Comparison of ENCODE assay signal across 9 cellular contexts in the genomic region with DNA sequence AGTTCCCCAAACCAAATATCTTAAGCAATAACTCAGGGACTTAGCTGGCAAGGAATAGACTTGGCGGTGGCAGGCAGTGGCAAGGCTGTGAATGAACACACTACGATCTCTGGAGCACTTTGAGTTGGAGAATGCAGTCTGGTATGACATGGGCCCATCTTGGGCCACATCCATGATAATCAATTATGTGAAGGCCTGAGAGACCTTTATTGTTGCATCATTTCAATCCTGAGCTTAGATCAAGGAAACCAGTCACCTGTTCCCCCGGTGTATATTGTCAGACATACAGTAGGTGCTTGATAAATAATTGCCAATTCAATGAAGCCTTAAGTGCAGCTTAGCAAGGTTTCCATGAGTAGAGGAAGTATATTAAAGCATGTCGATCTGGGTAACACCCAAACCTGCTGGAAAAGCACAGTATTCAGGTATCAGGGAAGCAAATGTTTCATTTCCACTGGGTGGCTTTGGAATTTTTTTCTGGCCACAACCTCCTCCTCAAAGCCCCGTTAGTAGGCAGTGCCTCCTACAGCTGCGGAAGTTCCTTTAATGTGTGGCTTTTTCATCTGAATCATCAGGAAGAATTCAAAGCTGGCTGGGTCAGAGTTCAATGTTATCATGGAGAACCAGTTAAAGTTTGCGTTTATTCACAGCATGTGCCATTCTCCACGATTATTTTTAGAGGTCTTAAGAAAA. TPM values are rescaled to one million over a fixed set of nuclear protein-coding genes. Genes with fewer than 3 reads are reported as not detected.
A peak's percentile ranks its signal among the peaks of the same experiment; 100 is the strongest.
DNase-seq lines count a peak whose midpoint lies in the region; ATAC-seq and TF ChIP-seq lines count a peak whose summit lies in the region.
"Had no signal": no experiment of that assay in that cellular context is flagged by ENCODE, and none has a peak within 500 bp of the region (broad histone marks: within the 10 kb centered on the region; RNA-seq: fewer than 3 reads in every experiment).

No MANE protein-coding gene starts in this region.

- peak overlapping the region; percentile 55 for H3K27ac ChIP-seq in PC-9
- H3K27ac ChIP-seq: BLaER1 had no signal

- ATAC-seq in sciatic nerve (peak; percentile 34), HG02840 (IDR thresholded peaks at IDR 0.05; ENCODE audit: low FRiP score, unreplicated experiment) (no peak), HG03354 (IDR thresholded peaks at IDR 0.05; ENCODE audit: poor library complexity, severe bottlenecking, unreplicated experiment) (no peak)

- peaks cover 25% of the 10 kb centered on the region for H3K36me3 Mint-ChIP-seq in activated CD4-positive, alpha-beta T cell treated with anti-CD3 and anti-CD28 coated beads, Interleukin-2, amount 10 ng/mL, durations not matched to agents 7 days and 5 days (ENCODE audit: low read depth)

- peak overlapping the region; percentile 1 for H3K27ac Mint-ChIP-seq in activated CD4-positive, alpha-beta T cell treated with anti-CD3 and anti-CD28 coated beads, Interleukin-2, amount 10 ng/mL, durations not matched to agents 7 days and 5 days

- no peak overlapping the region for H3K4me3 ChIP-seq in PC-9
- H3K4me3 ChIP-seq: BLaER1 had no signal

- POLR2A ChIA-PET in activated CD4-positive, alpha-beta T cell treated with anti-CD3 and anti-CD28 coated beads, Interleukin-2, amount 10 ng/mL, durations not matched to agents 7 days and 5 days (lab: Charles Lee), result interaction anchor here (0.9 kb wide), 1 partner anchor 30 kb away, joined by 3 read pairs; a partner anchor contains a TSS
- POLR2A ChIA-PET in PC-9 (lab: Charles Lee; ENCODE audit: unreplicated experiment), result interaction anchor here (0.6 kb wide), 1 partner anchor 9 kb away, joined by 13 read pairs; no protein-coding TSS in a partner anchor

- H3F3A ChIP-seq in PC-9 (ENCODE audit: insufficient read depth, low read depth), result peaks cover 11% of the 10 kb centered on the region; the same call in 1 of the 2 replicates

- H3K4me1 Mint-ChIP-seq in activated CD4-positive, alpha-beta T cell treated with anti-CD3 and anti-CD28 coated beads, Interleukin-2, amount 10 ng/mL, durations not matched to agents 7 days and 5 days, result peaks cover 49% of the 10 kb centered on the region

- no peak for DNase-seq in activated CD4-positive, alpha-beta T cell treated with anti-CD3 and anti-CD28 coated beads, Interleukin-2, amount 10 ng/mL, durations not matched to agents 7 days and 5 days
- no peak for DNase-seq in activated CD4-positive, alpha-beta T cell treated with anti-CD3 and anti-CD28 coated beads, Interleukin-2, amount 50 U/mL, for 48 hours
- DNase-seq in PC-9, result peak; percentile 35 to 86
- DNase-seq in dedifferentiated amniotic fluid mesenchymal stem cell (ENCODE audit: extremely low spot score), result peak; percentile 37
- DNase-seq in sciatic nerve (ENCODE audit: low spot score), result no peak
- no peak for DNase-seq in hypothalamus (lab: John Stamatoyannopoulos, UW)

- peaks cover 35% of the 10 kb centered on the region for H3K4me1 ChIP-seq in PC-9 (replicated peaks; ENCODE audit: insufficient read depth)

- intact Hi-C loops in PC-9 (cut with micrococcal nuclease; ENCODE audit: unreplicated experiment) (no loop called here), sciatic nerve (cut with DNase I) (no loop called here)

- H3K27me3 Mint-ChIP-seq in activated CD4-positive, alpha-beta T cell treated with anti-CD3 and anti-CD28 coated beads, Interleukin-2, amount 10 ng/mL, durations not matched to agents 7 days and 5 days, result no peaks in the 10 kb centered on the region

- H3K4me2 ChIP-seq in PC-9, result peak overlapping the region; percentile 56
- H3K4me2 ChIP-seq: BLaER1 had no signal

- H3K36me3 ChIP-seq in PC-9 (ENCODE audit: low read depth), result no peaks in the 10 kb centered on the region

- no peaks in the 10 kb centered on the region for H3K9me3 ChIP-seq in PC-9 (ENCODE audit: insufficient read depth, low read depth)
- H3K9me3 ChIP-seq: BLaER1 had no signal

- H3K27me3 ChIP-seq in PC-9 (ENCODE audit: insufficient read depth, low read depth), result no peaks in the 10 kb centered on the region
- H3K27me3 ChIP-seq: BLaER1 had no signal

- H3K4me3 Mint-ChIP-seq in activated CD4-positive, alpha-beta T cell treated with anti-CD3 and anti-CD28 coated beads, Interleukin-2, amount 10 ng/mL, durations not matched to agents 7 days and 5 days, result no peak overlapping the region

- no peaks in the 10 kb centered on the region for H3K9me3 Mint-ChIP-seq in activated CD4-positive, alpha-beta T cell treated with anti-CD3 and anti-CD28 coated beads, Interleukin-2, amount 10 ng/mL, durations not matched to agents 7 days and 5 days

- no peaks in the 10 kb centered on the region for H4K20me1 ChIP-seq in PC-9 (ENCODE audit: insufficient read depth)
- H4K20me1 ChIP-seq: BLaER1 had no signal

- BruUV-seq in PC-9 (replicated peaks; lab: Mats Ljungman, UMichigan), result no TSS peak

- H3K9me2 ChIP-seq in PC-9 (ENCODE audit: insufficient read depth), result no peaks in the 10 kb centered on the region

- peak overlapping the region; percentile 65 for H2AFZ ChIP-seq in PC-9

- H3K79me2 ChIP-seq in PC-9 (ENCODE audit: low read depth), result no peaks in the 10 kb centered on the region

- no peak for TF ChIP-seq CTCF in PC-9 (conservative IDR thresholded peaks at IDR 0.05)

- CTCF ChIA-PET in activated CD4-positive, alpha-beta T cell treated with anti-CD3 and anti-CD28 coated beads, Interleukin-2, amount 10 ng/mL, durations not matched to agents 7 days and 5 days (lab: Charles Lee), result interaction anchor here (0.7 to 5.1 kb wide), 7 partner anchors 10 to 30 kb away, joined by 3 to 18 read pairs (median 4); a partner anchor contains a TSS
- CTCF ChIA-PET in PC-9 (lab: Charles Lee), result interaction anchor here (0.5 kb wide), 1 partner anchor 38 kb away, joined by 3 read pairs; no protein-coding TSS in a partner anchor

RNA-seq across cellular contexts. Expression of a gene that starts 10.2 kb away (rescaled TPM):
- total RNA-seq in activated CD4-positive, alpha-beta T cell treated with anti-CD3 and anti-CD28 coated beads, Interleukin-2, amount 10 ng/mL, durations not matched to agents 7 days and 5 days, result 1 to 10 TPM; 8.6 to 9.0 TPM
- total RNA-seq in PC-9 (2021) (0.15 TPM in 1 of 2 replicates, not detected in the other), sciatic nerve (2.4 TPM)

RNA-seq across cellular contexts. Expression of a gene that starts 29.8 kb away (rescaled TPM):
- total RNA-seq in activated CD4-positive, alpha-beta T cell treated with anti-CD3 and anti-CD28 coated beads, Interleukin-2, amount 10 ng/mL, durations not matched to agents 7 days and 5 days, result 10 to 100 TPM; 61.8 to 62.4 TPM
- total RNA-seq in PC-9 (2021) (39.6 and 50.0 TPM in 2 replicates), sciatic nerve (25.3 TPM)

RNA-seq across cellular contexts. Expression of a gene that starts 30.3 kb away (rescaled TPM):
- total RNA-seq in activated CD4-positive, alpha-beta T cell treated with anti-CD3 and anti-CD28 coated beads, Interleukin-2, amount 10 ng/mL, durations not matched to agents 7 days and 5 days, result 10 to 100 TPM; 73.6 to 83.0 TPM
- 66.7 and 92.0 TPM in 2 replicates for total RNA-seq in PC-9 (2021)
- 1.4 TPM for total RNA-seq in sciatic nerve

RNA-seq across cellular contexts. Expression of a gene that starts 46.1 kb away (rescaled TPM):
- total RNA-seq in activated CD4-positive, alpha-beta T cell treated with anti-CD3 and anti-CD28 coated beads, Interleukin-2, amount 10 ng/mL, durations not matched to agents 7 days and 5 days, result 100 to 1,000 TPM; 106 to 107 TPM
- 96.2 and 108 TPM in 2 replicates for total RNA-seq in PC-9 (2021)
- 88.7 TPM for total RNA-seq in sciatic nerve

Comparison
In these comparisons a context has a peak if more than half of its experiments do, and no peak if none do; other contexts are left out.
1. DNase-seq: peak in PC-9 (2 of 2) and dedifferentiated amniotic fluid mesenchymal stem cell (single experiment); none in activated CD4-positive, alpha-beta T cell treated with anti-CD3 and anti-CD28 coated beads, Interleukin-2, amount 10 ng/mL, durations not matched to agents 7 days and 5 days (single experiment), activated CD4-positive, alpha-beta T cell treated with anti-CD3 and anti-CD28 coated beads, Interleukin-2, amount 50 U/mL, for 48 hours (0 of 2), sciatic nerve (single experiment) and hypothalamus (0 of 51).
2. RNA of a gene that starts 30.3 kb away (total RNA-seq): 66.7 to 92.0 TPM in PC-9 and 73.6 to 83.0 TPM in activated CD4-positive, alpha-beta T cell treated with anti-CD3 and anti-CD28 coated beads, Interleukin-2, amount 10 ng/mL, durations not matched to agents 7 days and 5 days; 1.4 TPM in sciatic nerve (single experiment); every median in the first group is over 10 times any median in the second.